In genomic region chr18:28204154-28204553, GRCh38 we compare ENCODE assay signal across 14 cellular contexts. TPM values are rescaled to one million over a fixed set of nuclear protein-coding genes. Genes with fewer than 3 reads are reported as not detected.
DNase-seq lines count a peak whose midpoint lies in the region; ATAC-seq and TF ChIP-seq lines count a peak whose summit lies in the region.
"Had no signal": no experiment of that assay in that cellular context is flagged by ENCODE, and none has a peak within 500 bp of the region (broad histone marks: within the 10 kb centered on the region; RNA-seq: fewer than 3 reads in every experiment).

No MANE protein-coding gene starts in this region.

- TF ChIP-seq CTCF in IMR-90 (conservative IDR thresholded peaks at IDR 0.05; ENCODE audit: low read depth, low read length) (no peak), chondrocyte (IDR thresholded peaks at IDR 0.05) (no peak)
- no peak for TF ChIP-seq CTCF in CD4-positive, alpha-beta T cell (IDR thresholded peaks at IDR 0.05)

- H2AK9ac ChIP-seq in IMR-90 (replicated peaks; ENCODE audit: low read depth, low read length, poor library complexity), result no peak overlapping the region

- H3K4me1 Mint-ChIP-seq in chondrocyte (ENCODE audit: low read depth), result peaks cover 15% of the 10 kb centered on the region
- no peaks in the 10 kb centered on the region for H3K4me1 Mint-ChIP-seq in CD4-positive, alpha-beta T cell (ENCODE audit: low read depth)

- H3K18ac ChIP-seq in IMR-90 (ENCODE audit: low read depth, low read length), result peak overlapping the region; percentile 38; the same call in 1 of the 2 replicates

- H3K4me3 ChIP-seq in IMR-90 (ENCODE audit: insufficient read depth, low read depth, low read length), result no peak overlapping the region
- H3K4me3 ChIP-seq: skin epidermis, upper lobe of right lung had no signal

- peak overlapping the region; percentile 63; the same call in 2 of the 3 replicates for H2BK15ac ChIP-seq in IMR-90 (ENCODE audit: low read depth, low read length)

- no peaks in the 10 kb centered on the region for H3K27me3 ChIP-seq in IMR-90 (ENCODE audit: control insufficient read depth, insufficient read depth, low read length)
- H3K27me3 ChIP-seq in CD4-positive, alpha-beta T cell (ENCODE audit: control insufficient read depth, insufficient read depth, low read length), result no peaks in the 10 kb centered on the region
- H3K27me3 ChIP-seq: upper lobe of right lung had no signal

- in situ Hi-C loops in IMR-90 (cut with MboI; ENCODE audit: low sequenced_read_pairs), result no loop called here

- peak overlapping the region; percentile 74 for H4K91ac ChIP-seq in IMR-90 (ENCODE audit: insufficient read depth, low read depth, low read length)

- H3K9ac ChIP-seq in IMR-90 (ENCODE audit: low read depth, low read length), result no peak overlapping the region

- CTCF ChIA-PET in IMR-90 (lab: Yijun Ruan, JAX), result no interaction called here
- CTCF ChIA-PET in CD4-positive, alpha-beta T cell (lab: Charles Lee), result no interaction called here

- H3K9me3 Mint-ChIP-seq in chondrocyte (ENCODE audit: low read depth), result no peaks in the 10 kb centered on the region
- peaks cover 6% of the 10 kb centered on the region for H3K9me3 Mint-ChIP-seq in CD4-positive, alpha-beta T cell

- H4K5ac ChIP-seq in IMR-90 (ENCODE audit: low read depth, low read length), result no peak overlapping the region

- 0 out of 2 replicates have a peak overlapping the region, but pooled peaks have one; percentile 20 for H3K14ac ChIP-seq in IMR-90 (replicated peaks; ENCODE audit: low read depth, low read length)

- no peaks in the 10 kb centered on the region for H3K9me3 ChIP-seq in IMR-90 (ENCODE audit: control insufficient read depth, insufficient read depth, low read length)
- H3K9me3 ChIP-seq in CD4-positive, alpha-beta T cell (ENCODE audit: control insufficient read depth, low read length), result peaks cover 7% of the 10 kb centered on the region
- H3K9me3 ChIP-seq: upper lobe of right lung had no signal

- H4K8ac ChIP-seq in IMR-90 (ENCODE audit: low read depth in 2 of 2, low read length in 2 of 2), result peak overlapping the region in 1 of 2 experiments; percentile 38; a peak in 2 of 4 replicates

- H3K27ac ChIP-seq in IMR-90 (ENCODE audit: insufficient read depth, low read length), result no peak overlapping the region
- H3K27ac ChIP-seq in CD4-positive, alpha-beta T cell (ENCODE audit: low read depth, low read length), result no peak overlapping the region
- H3K27ac ChIP-seq: skin epidermis, upper lobe of right lung had no signal

- no peak for TF ChIP-seq POLR2A in IMR-90 (IDR thresholded peaks at IDR 0.05; ENCODE audit: low read depth, low read length)

- H3K23ac ChIP-seq in IMR-90 (ENCODE audit: low read depth, low read length), result peak overlapping the region; percentile 39; the same call in 1 of the 2 replicates

- peak overlapping the region; percentile 11 for H2BK5ac ChIP-seq in IMR-90 (ENCODE audit: low read depth, low read length, poor library complexity, severe bottlenecking)

- H3K4me1 ChIP-seq in IMR-90 (ENCODE audit: control insufficient read depth, insufficient read depth, low read length), result peaks cover 3% of the 10 kb centered on the region
- H3K4me1 ChIP-seq: upper lobe of right lung had no signal

- peak overlapping the region; percentile 23; the same call in 1 of the 2 replicates for H3K4me2 ChIP-seq in IMR-90 (ENCODE audit: low read depth, low read length)

- dilution Hi-C loops in IMR-90 (cut with HindIII; ENCODE audit: low sequenced_read_pairs, unreplicated experiment), result no loop called here

- peak overlapping the region; percentile 6; the same call in 1 of the 2 replicates for H2AK5ac ChIP-seq in IMR-90 (ENCODE audit: low read depth, low read length)

- H3K4me3 Mint-ChIP-seq in chondrocyte (ENCODE audit: unreplicated experiment), result no peak overlapping the region
- no peak overlapping the region for H3K4me3 Mint-ChIP-seq in CD4-positive, alpha-beta T cell
- H3K4me3 Mint-ChIP-seq: activated naive CD8-positive, alpha-beta T cell; CD14-positive monocyte had no signal

- no CpG with 5 or more reads among the region's 1 CpG for WGBS in IMR-90 (ENCODE audit: extremely low coverage in 2 of 2, insufficient read length in 1 of 2), 2 experiments

- no peak overlapping the region for H2AFZ ChIP-seq in IMR-90 (replicated peaks; ENCODE audit: low read length, poor library complexity)

- POLR2A ChIA-PET in IMR-90 (lab: Charles Lee; ENCODE audit: unreplicated experiment), result no interaction called here
- POLR2A ChIA-PET in CD4-positive, alpha-beta T cell (lab: Charles Lee), result no interaction called here

- TF ChIP-seq RAD21 in IMR-90 (IDR thresholded peaks at IDR 0.05; ENCODE audit: low read length), result no peak

- no peaks in the 10 kb centered on the region for H3K79me1 ChIP-seq in IMR-90 (ENCODE audit: low read depth in 1 of 2, low read length in 2 of 2)

- DNase-seq in AG08396 (ENCODE audit: low spot score) (peak; percentile 45), IMR-90 (peak; percentile 85), chondrocyte (ENCODE audit: low spot score) (no peak), kidney tubule cell (ENCODE audit: low spot score) (peak; percentile 91), posterior vena cava (ENCODE audit: low spot score) (no peak), NCI-H526 (lab: John Stamatoyannopoulos, UW) (no peak)
- no peak for DNase-seq in activated T-cell treated with anti-CD3 and anti-CD28 coated beads, Interleukin-2, amount 50 U/mL, for 1 hour
- DNase-seq in CD4-positive, alpha-beta T cell, result no peak
- DNase-seq: activated CD4-positive, alpha-beta T cell treated with anti-CD3 and anti-CD28 coated beads, Interleukin-2, amount 50 U/mL, for 4 hours; effector CD8-positive, alpha-beta T cell; upper lobe of right lung had no signal

- H3K9me1 ChIP-seq in IMR-90 (ENCODE audit: insufficient read depth, low read length), result peaks cover 3% of the 10 kb centered on the region; the same call in 1 of the 2 replicates

- no peaks in the 10 kb centered on the region for H3K36me3 Mint-ChIP-seq in chondrocyte (ENCODE audit: low read depth)
- H3K36me3 Mint-ChIP-seq in CD4-positive, alpha-beta T cell (ENCODE audit: low read depth), result no peaks in the 10 kb centered on the region
- H3K36me3 Mint-ChIP-seq: activated naive CD8-positive, alpha-beta T cell; CD14-positive monocyte had no signal

- no peaks in the 10 kb centered on the region for H4K20me1 ChIP-seq in IMR-90 (ENCODE audit: insufficient read depth, low read length)

- H2BK20ac ChIP-seq in IMR-90 (ENCODE audit: low read depth, low read length), result peak overlapping the region; percentile 93

- no peaks in the 10 kb centered on the region for H3K27me3 Mint-ChIP-seq in chondrocyte (ENCODE audit: low read depth)
- H3K27me3 Mint-ChIP-seq in CD4-positive, alpha-beta T cell, result no peaks in the 10 kb centered on the region
- H3K27me3 Mint-ChIP-seq: activated naive CD8-positive, alpha-beta T cell had no signal

- peak overlapping the region; percentile 73 for H3K4ac ChIP-seq in IMR-90 (ENCODE audit: low read depth, low read length)

- peak overlapping the region; percentile 89 for H2BK120ac ChIP-seq in IMR-90 (ENCODE audit: low read depth, low read length)

- intact Hi-C loops in IMR-90 (cut with micrococcal nuclease), result no loop called here
- intact Hi-C loops in posterior vena cava (cut with DNase I), result no loop called here
- intact Hi-C loops in CD4-positive, alpha-beta T cell (cut with DNase I, micrococcal nuclease), result no loop called here

- peak; percentile 82 for ATAC-seq in IMR-90 (ENCODE audit: low read depth)
- ATAC-seq in CD4-positive, alpha-beta T cell (ENCODE audit: poor library complexity), result no peak
- ATAC-seq: upper lobe of right lung had no signal

- H3K56ac ChIP-seq in IMR-90 (ENCODE audit: extremely low read depth, insufficient read depth, low read length), result no peak overlapping the region

- BruUV-seq in IMR-90 (replicated peaks; lab: Mats Ljungman, UMichigan), result no TSS peak

- H3K36me3 ChIP-seq in IMR-90 (ENCODE audit: control insufficient read depth, insufficient read depth, low read length), result no peaks in the 10 kb centered on the region
- H3K36me3 ChIP-seq: upper lobe of right lung had no signal

- peak overlapping the region; percentile 49 for H3K27ac Mint-ChIP-seq in chondrocyte (ENCODE audit: unreplicated experiment)
- H3K27ac Mint-ChIP-seq in CD4-positive, alpha-beta T cell, result no peak overlapping the region
- H3K27ac Mint-ChIP-seq: activated naive CD8-positive, alpha-beta T cell; CD14-positive monocyte had no signal

TF ChIP-seq in IMR-90, 13 proteins besides CTCF, POLR2A, EP300 and RAD21:
- peak; percentile 66 for TF ChIP-seq MAFK (IDR thresholded peaks at IDR 0.05; ENCODE audit: low read depth, low read length)
- TF ChIP-seq CEBPB (IDR thresholded peaks at IDR 0.05; ENCODE audit: low read depth, low read length), result 0 out of 2 replicates have a peak, but pooled peaks have one; percentile 13
- TF ChIP-seq SMC3 (IDR thresholded peaks at IDR 0.05; ENCODE audit: low read depth, low read length), result no peak
- TF ChIP-seq FOS (IDR thresholded peaks at IDR 0.05; ENCODE audit: low read depth, low read length), result no peak
- no peak for TF ChIP-seq MXI1 (IDR thresholded peaks at IDR 0.05; ENCODE audit: borderline replicate concordance, low read depth, low read length)
- TF ChIP-seq NFE2L2 (IDR thresholded peaks at IDR 0.05; ENCODE audit: low read depth, low read length), result peak; percentile 96
- TF ChIP-seq RCOR1 (IDR thresholded peaks at IDR 0.05; ENCODE audit: insufficient replicate concordance, low read length), result no peak
- no peak for TF ChIP-seq USF2 (IDR thresholded peaks at IDR 0.05; ENCODE audit: low read depth, low read length)
- TF ChIP-seq RFX5 (IDR thresholded peaks at IDR 0.05; ENCODE audit: low read depth, low read length), result no peak
TF ChIP-seq in IMR-90: peak in this region for 3.

RNA-seq across cellular contexts. Expression of gene CDH2, which starts 27.2 kb away (rescaled TPM):
- total RNA-seq in IMR-90 (2012; rRNA removed) (105 and 111 TPM in 2 replicates), chondrocyte (175 to 208 TPM (median 198 TPM) in 3 replicates), posterior vena cava (10 to 100 TPM in 1 of 2 donors, 1 to 10 TPM in 1; 6.0 to 12.0 TPM)
- polyA plus RNA-seq in IMR-90 (2012; rRNA removed), result 53.3 and 55.6 TPM in 2 replicates
- polyA plus RNA-seq in IMR-90 (2012; cell fraction: cytosol; rRNA removed), result 14.4 and 20.4 TPM in 2 replicates
- 5.2 and 17.4 TPM in 2 replicates for polyA plus RNA-seq in IMR-90 (2012; cell fraction: nucleus; rRNA removed; ENCODE audit: low replicate concordance)
- not detected for total RNA-seq in CD4-positive, alpha-beta T cell

Comparison
In these comparisons a context has a peak if more than half of its experiments do, and no peak if none do; other contexts are left out.
1. DNase-seq: peak in AG08396 (single experiment), IMR-90 (single experiment) and kidney tubule cell (single experiment); none in chondrocyte (single experiment), activated T-cell treated with anti-CD3 and anti-CD28 coated beads, Interleukin-2, amount 50 U/mL, for 1 hour (single experiment), posterior vena cava (single experiment), NCI-H526 (0 of 2) and CD4-positive, alpha-beta T cell (0 of 10).